Comparison of ENCODE assay signal across 10 cellular contexts in the genomic region with DNA sequence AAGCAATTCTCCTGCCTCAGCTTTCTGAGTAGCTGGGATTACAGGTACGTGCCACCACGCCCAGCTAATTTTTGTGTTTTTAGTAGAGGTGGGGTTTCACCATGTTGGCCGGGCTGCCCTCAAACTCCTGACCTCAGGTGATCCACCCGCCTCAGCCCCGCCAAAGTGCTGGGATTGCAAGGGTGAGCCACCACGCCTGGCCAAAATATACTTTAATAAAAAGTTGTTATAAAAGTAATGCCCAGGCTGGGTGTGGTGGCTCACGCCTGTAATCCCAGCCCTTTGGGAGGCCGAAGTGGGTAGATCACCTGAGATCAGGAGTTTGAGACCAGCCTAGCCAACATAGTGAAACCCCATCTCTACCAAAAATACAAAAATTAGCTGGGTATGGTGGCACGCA. TPM values are rescaled to one million over a fixed set of nuclear protein-coding genes. Genes with fewer than 3 reads are reported as not detected.
"Had no signal": no experiment of that assay in that cellular context is flagged by ENCODE, and none has a peak within 500 bp of the region (broad histone marks: within the 10 kb centered on the region; RNA-seq: fewer than 3 reads in every experiment).

No MANE protein-coding gene starts in this region.

RNA-seq across cellular contexts. Expression of a gene that starts 16.0 kb away (rescaled TPM):
- total RNA-seq: left ventricle myocardium inferior; mesenteric fat pad; myocyte; natural killer cell treated with Interleukin-12 subunit alpha and Interleukin-12 subunit beta and Interleukin-15 and Interleukin-18, amount 100 ng/mL, for 72 hours; skeletal muscle tissue; subcutaneous adipose tissue; tibial nerve; urinary bladder had no signal
- polyA plus RNA-seq: naive thymus-derived CD4-positive, alpha-beta T cell; neural cell had no signal
